In the genomic region with DNA sequence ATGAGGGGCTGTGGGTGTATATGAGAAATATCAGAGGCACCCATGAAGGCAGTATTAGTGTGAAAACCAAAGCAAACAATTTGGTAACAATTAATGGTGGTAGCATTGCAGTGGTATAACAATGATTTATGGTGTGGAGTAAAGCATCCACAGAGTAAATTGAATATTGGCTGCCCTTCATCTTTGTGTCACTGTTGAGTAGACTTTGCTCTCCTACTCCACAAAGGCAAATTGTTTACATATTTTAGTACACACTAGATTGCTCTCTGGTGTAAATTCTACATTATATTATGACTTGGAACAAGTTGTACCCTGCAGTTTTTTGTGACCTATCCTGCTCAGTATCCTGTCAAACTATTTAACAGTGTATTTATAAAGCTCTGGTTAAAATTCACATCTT, we compare ENCODE assay signal across 1 cellular context.
TF ChIP-seq lines count a peak whose summit lies in the region.

No MANE protein-coding gene starts in this region.

TF ChIP-seq in HepG2, 621 proteins besides CTCF, POLR2A, EP300 and RAD21 (continued from another document):
- no peak for TF ChIP-seq POLR2AphosphoS2 (IDR thresholded peaks at IDR 0.05; ENCODE audit: low read depth, low read length)
- no peak for TF ChIP-seq ERF (CRISPR knock-in tag; IDR thresholded peaks at IDR 0.05)
- TF ChIP-seq, protein P1, sequence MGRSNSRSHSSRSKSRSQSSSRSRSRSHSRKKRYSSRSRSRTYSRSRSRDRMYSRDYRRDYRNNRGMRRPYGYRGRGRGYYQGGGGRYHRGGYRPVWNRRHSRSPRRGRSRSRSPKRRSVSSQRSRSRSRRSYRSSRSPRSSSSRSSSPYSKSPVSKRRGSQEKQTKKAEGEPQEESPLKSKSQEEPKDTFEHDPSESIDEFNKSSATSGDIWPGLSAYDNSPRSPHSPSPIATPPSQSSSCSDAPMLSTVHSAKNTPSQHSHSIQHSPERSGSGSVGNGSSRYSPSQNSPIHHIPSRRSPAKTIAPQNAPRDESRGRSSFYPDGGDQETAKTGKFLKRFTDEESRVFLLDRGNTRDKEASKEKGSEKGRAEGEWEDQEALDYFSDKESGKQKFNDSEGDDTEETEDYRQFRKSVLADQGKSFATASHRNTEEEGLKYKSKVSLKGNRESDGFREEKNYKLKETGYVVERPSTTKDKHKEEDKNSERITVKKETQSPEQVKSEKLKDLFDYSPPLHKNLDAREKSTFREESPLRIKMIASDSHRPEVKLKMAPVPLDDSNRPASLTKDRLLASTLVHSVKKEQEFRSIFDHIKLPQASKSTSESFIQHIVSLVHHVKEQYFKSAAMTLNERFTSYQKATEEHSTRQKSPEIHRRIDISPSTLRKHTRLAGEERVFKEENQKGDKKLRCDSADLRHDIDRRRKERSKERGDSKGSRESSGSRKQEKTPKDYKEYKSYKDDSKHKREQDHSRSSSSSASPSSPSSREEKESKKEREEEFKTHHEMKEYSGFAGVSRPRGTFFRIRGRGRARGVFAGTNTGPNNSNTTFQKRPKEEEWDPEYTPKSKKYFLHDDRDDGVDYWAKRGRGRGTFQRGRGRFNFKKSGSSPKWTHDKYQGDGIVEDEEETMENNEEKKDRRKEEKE (IDR thresholded peaks at IDR 0.05) = no peak
- TF ChIP-seq TCF12 (IDR thresholded peaks at IDR 0.05) = no peak
- TF ChIP-seq TCF12 (CRISPR knock-in tag; IDR thresholded peaks at IDR 0.05) = no peak
- no peak for TF ChIP-seq ZNF530 (CRISPR knock-in tag; IDR thresholded peaks at IDR 0.05; ENCODE audit: low read depth)
- no peak for TF ChIP-seq ZNF264 (CRISPR knock-in tag; IDR thresholded peaks at IDR 0.05)
- no peak for TF ChIP-seq ELF1 (CRISPR knock-in tag; IDR thresholded peaks at IDR 0.05)
- peak; percentile 46; the same call in 1 of the 2 replicates for TF ChIP-seq POGZ (CRISPR knock-in tag; IDR thresholded peaks at IDR 0.05)
- TF ChIP-seq HNF4A (CRISPR knock-in tag; IDR thresholded peaks at IDR 0.05) = peak; percentile 66
- TF ChIP-seq KDM6A (CRISPR knock-in tag; IDR thresholded peaks at IDR 0.05; ENCODE audit: low read depth) = peak; percentile 34; the same call in 1 of the 2 replicates
- TF ChIP-seq SOX5 (CRISPR knock-in tag; IDR thresholded peaks at IDR 0.05; ENCODE audit: borderline replicate concordance) = peak; percentile 52; the same call in 1 of the 2 replicates
- TF ChIP-seq ZSCAN30 (CRISPR knock-in tag; IDR thresholded peaks at IDR 0.05) = no peak
